ENCODE assay signal across 8 cellular contexts in the genomic region with DNA sequence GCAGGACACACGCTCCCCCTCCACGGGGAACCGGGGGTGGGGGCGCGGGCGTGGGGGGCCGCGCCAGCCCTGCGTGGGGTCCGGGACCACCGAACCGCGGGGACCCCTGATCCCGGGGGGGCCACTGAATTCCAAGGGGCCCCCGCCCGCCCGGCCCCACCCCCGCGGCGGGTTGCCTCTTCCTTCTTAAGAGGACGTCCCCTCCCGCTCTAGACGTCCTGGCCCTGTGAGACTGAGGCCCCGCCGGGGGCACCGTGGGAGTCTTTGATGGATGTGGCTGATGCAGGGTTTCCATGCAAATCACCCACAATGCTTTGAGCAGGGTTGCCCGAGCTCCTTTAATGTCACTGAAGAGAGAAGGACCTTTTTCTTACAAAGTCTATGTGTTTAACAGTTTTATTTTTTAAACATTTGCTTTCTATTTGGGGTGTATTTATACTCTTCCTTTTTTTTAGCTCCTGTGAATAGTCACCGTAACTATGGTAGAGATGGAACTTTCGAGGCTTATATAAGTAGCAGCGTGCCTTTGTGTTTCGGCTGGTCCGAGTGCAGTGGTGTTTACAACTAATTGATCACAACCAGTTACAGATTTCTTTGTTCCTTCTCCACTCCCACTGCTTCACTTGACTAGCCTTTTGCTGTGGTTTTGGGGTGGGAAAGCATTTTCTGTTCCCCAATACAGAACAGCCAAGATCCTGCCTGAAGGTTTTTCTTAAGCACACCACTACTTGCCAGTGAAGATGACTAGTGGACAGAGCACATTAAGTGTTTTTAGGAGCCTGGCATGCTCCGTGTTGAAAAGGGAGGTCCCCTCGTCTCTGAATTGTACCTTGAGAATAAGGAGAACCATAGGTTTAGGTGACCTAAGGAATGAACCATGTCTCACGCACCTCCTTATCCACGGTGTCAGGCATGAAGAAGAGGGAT. TPM values are rescaled to one million over a fixed set of nuclear protein-coding genes. Genes with fewer than 3 reads are reported as not detected.
DNase-seq lines count a peak whose midpoint lies in the region; ATAC-seq, FAIRE-seq and TF ChIP-seq lines count a peak whose summit lies in the region.

No MANE protein-coding gene starts in this region.

- peaks cover 8% of the 10 kb centered on the region for H3K4me1 Mint-ChIP-seq in glutamatergic neuron (ENCODE audit: low read depth, unreplicated experiment)

- TF ChIP-seq CTCF in HEK293 (tag by site-specific recombination; IDR thresholded peaks at IDR 0.05) (no peak), glutamatergic neuron (IDR thresholded peaks at IDR 0.05; ENCODE audit: partially characterized antibody, unreplicated experiment) (no peak), pancreas (IDR thresholded peaks at IDR 0.05) (no peak), tibial artery (IDR thresholded peaks at IDR 0.05) (no peak)

- no peaks in the 10 kb centered on the region for H3K9me3 ChIP-seq in HEK293 (ENCODE audit: control insufficient read depth, insufficient read depth, low read depth, low read length)
- no peaks in the 10 kb centered on the region for H3K9me3 ChIP-seq in pancreas
- no peaks in the 10 kb centered on the region for H3K9me3 ChIP-seq in tibial artery

- no peaks in the 10 kb centered on the region for H3K36me3 Mint-ChIP-seq in glutamatergic neuron (ENCODE audit: unreplicated experiment)

- CTCF ChIA-PET in HEK293 (lab: Yijun Ruan, JAX), result interaction anchor here (0.5 to 1.7 kb wide), 10 partner anchors 16 to 166 kb away, joined by 3 to 5 read pairs (median 3); no protein-coding TSS in a partner anchor

- intact Hi-C loops in pancreas (cut with DNase I) (no loop called here), tibial artery (cut with DNase I; ENCODE audit: low total_unique reads) (no loop called here)

- H3K36me3 ChIP-seq in HEK293 (ENCODE audit: control insufficient read depth in 2 of 2, insufficient read depth in 1 of 2, low read length in 2 of 2) (no peaks in the 10 kb centered on the region), pancreas (no peaks in the 10 kb centered on the region), tibial artery (no peaks in the 10 kb centered on the region)

- peak overlapping the region; percentile 96 for H3K4me3 Mint-ChIP-seq in glutamatergic neuron (ENCODE audit: unreplicated experiment)

- H3K4me3 ChIP-seq in HEK293 (ENCODE audit: low read depth, low read length) (peak overlapping the region; percentile 70), pancreas (peak overlapping the region; percentile 29 to 62 (median 36)), tibial artery (peak overlapping the region; percentile 57 to 58)

- H3K27ac ChIP-seq in HEK293 (ENCODE audit: extremely low read depth, low read depth, low read length), result peak overlapping the region; percentile 56
- peak overlapping the region in 1 of 4 donors; percentile 11 for H3K27ac ChIP-seq in pancreas
- H3K27ac ChIP-seq in tibial artery, result peak overlapping the region; percentile 25 to 60

- H3K27me3 Mint-ChIP-seq in glutamatergic neuron (ENCODE audit: unreplicated experiment), result peaks cover 15% of the 10 kb centered on the region

- peaks cover 18% of the 10 kb centered on the region for H3K9me3 Mint-ChIP-seq in glutamatergic neuron (ENCODE audit: unreplicated experiment)

- ATAC-seq in pancreas, result peak; percentile 41 to 61 (median 54)

- FAIRE-seq in G401.6 (lab: Jason Lieb, UNC) (peak; percentile 63), pancreas (lab: Jason Lieb, UNC) (no peak)

- peak overlapping the region; percentile 99 for H3K27ac Mint-ChIP-seq in glutamatergic neuron (ENCODE audit: unreplicated experiment)

- DNase-seq in NAMALWA (ENCODE audit: low spot score), result peak; percentile 99
- DNase-seq in SK-N-DZ (ENCODE audit: low spot score), result peak; percentile 98
- peak; percentile 87 for DNase-seq in activated naive CD4-positive, alpha-beta T cell treated with anti-CD3 and anti-CD28 coated beads, Interleukin-2, amount 50 U/mL, for 16 hours
- peak; percentile 86 for DNase-seq in glutamatergic neuron
- peak in 4 of 6 donors; percentile 22 to 78 (median 62) for DNase-seq in pancreas
- DNase-seq in tibial artery, result no peak

- WGBS in pancreas, 2 donors, result 0 to 1% methylated on average over 30 to 36 of the region's 36 CpGs

- POLR2A ChIA-PET in HEK293 (lab: Yijun Ruan, JAX), result interaction anchor here (0.7 to 1.0 kb wide), 2 partner anchors 14 to 281 kb away, joined by 3 read pairs; no protein-coding TSS in a partner anchor

- H3K27me3 ChIP-seq in pancreas (no peaks in the 10 kb centered on the region), tibial artery (no peaks in the 10 kb centered on the region)

- H3K4me1 ChIP-seq in HEK293 (ENCODE audit: control insufficient read depth, insufficient read depth, low read length) (no peaks in the 10 kb centered on the region), pancreas (peaks cover 0 to 9% (median 0%) of the 10 kb centered on the region in 3 donors), tibial artery (peaks cover 0 to 46% (median 26%) of the 10 kb centered on the region in 4 donors)

TF ChIP-seq in HEK293, 187 proteins besides CTCF, POLR2A, EP300 and RAD21 (continues in another document):
- peak; percentile 89 for TF ChIP-seq TCF7L2 (IDR thresholded peaks at IDR 0.05; ENCODE audit: borderline replicate concordance, low read depth, low read length)
- TF ChIP-seq ZNF404 (tag by site-specific recombination; IDR thresholded peaks at IDR 0.05), result no peak
- peak; percentile 80 for TF ChIP-seq GLIS1 (tag by site-specific recombination; IDR thresholded peaks at IDR 0.05)
- TF ChIP-seq, protein P1, sequence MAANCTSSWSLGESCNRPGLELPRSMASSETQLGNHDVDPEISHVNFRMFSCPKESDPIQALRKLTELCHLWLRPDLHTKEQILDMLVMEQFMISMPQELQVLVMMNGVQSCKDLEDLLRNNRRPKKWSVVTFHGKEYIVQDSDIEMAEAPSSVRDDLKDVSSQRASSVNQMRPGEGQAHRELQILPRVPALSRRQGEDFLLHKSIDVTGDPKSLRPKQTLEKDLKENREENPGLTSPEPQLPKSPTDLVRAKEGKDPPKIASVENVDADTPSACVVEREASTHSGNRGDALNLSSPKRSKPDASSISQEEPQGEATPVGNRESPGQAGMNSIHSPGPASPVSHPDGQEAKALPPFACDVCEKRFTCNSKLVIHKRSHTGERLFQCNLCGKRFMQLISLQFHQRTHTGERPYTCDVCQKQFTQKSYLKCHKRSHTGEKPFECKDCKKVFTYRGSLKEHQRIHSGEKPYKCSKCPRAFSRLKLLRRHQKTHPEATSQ (tag by site-specific recombination; IDR thresholded peaks at IDR 0.05), result no peak
- TF ChIP-seq WT1 (tag by site-specific recombination; IDR thresholded peaks at IDR 0.05), result 0 out of 2 replicates have a peak, but pooled peaks have one; percentile 21
- no peak for TF ChIP-seq OSR2 (tag by site-specific recombination; IDR thresholded peaks at IDR 0.05)
- TF ChIP-seq, protein P2, sequence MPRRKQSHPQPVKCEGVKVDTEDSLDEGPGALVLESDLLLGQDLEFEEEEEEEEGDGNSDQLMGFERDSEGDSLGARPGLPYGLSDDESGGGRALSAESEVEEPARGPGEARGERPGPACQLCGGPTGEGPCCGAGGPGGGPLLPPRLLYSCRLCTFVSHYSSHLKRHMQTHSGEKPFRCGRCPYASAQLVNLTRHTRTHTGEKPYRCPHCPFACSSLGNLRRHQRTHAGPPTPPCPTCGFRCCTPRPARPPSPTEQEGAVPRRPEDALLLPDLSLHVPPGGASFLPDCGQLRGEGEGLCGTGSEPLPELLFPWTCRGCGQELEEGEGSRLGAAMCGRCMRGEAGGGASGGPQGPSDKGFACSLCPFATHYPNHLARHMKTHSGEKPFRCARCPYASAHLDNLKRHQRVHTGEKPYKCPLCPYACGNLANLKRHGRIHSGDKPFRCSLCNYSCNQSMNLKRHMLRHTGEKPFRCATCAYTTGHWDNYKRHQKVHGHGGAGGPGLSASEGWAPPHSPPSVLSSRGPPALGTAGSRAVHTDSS (tag by site-specific recombination; IDR thresholded peaks at IDR 0.05), result peak; percentile 20; the same call in 1 of the 2 replicates
- no peak; the same call in 1 of the 2 replicates for TF ChIP-seq ZNF366 (tag by site-specific recombination; conservative IDR thresholded peaks at IDR 0.05)
- TF ChIP-seq ZSCAN23 (tag by site-specific recombination; IDR thresholded peaks at IDR 0.05), result 0 out of 2 replicates have a peak, but pooled peaks have one; percentile 65
- 0 out of 2 replicates have a peak, but pooled peaks have one; percentile 33 for TF ChIP-seq MZF1 (tag by site-specific recombination; IDR thresholded peaks at IDR 0.05; ENCODE audit: borderline replicate concordance)
- no peak for TF ChIP-seq ZBTB1 (tag by site-specific recombination; IDR thresholded peaks at IDR 0.05)
- TF ChIP-seq, protein P3, sequence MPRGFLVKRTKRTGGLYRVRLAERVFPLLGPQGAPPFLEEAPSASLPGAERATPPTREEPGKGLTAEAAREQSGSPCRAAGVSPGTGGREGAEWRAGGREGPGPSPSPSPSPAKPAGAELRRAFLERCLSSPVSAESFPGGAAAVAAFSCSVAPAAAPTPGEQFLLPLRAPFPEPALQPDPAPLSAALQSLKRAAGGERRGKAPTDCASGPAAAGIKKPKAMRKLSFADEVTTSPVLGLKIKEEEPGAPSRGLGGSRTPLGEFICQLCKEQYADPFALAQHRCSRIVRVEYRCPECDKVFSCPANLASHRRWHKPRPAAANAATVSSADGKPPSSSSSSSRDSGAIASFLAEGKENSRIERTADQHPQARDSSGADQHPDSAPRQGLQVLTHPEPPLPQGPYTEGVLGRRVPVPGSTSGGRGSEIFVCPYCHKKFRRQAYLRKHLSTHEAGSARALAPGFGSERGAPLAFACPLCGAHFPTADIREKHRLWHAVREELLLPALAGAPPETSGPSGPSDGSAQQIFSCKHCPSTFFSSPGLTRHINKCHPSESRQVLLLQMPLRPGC (tag by site-specific recombination; IDR thresholded peaks at IDR 0.05), result no peak
- peak; percentile 46; the same call in 1 of the 2 replicates for TF ChIP-seq KLF9 (tag by site-specific recombination; IDR thresholded peaks at IDR 0.05; ENCODE audit: low read depth)
- no peak for TF ChIP-seq ZNF23 (tag by site-specific recombination; IDR thresholded peaks at IDR 0.05; ENCODE audit: borderline replicate concordance)
- TF ChIP-seq ZNF561 (tag by site-specific recombination; IDR thresholded peaks at IDR 0.05; ENCODE audit: borderline replicate concordance), result peak; percentile 84
- no peak for TF ChIP-seq GLI4 (tag by site-specific recombination; IDR thresholded peaks at IDR 0.05)
- TF ChIP-seq ZIC2 (tag by site-specific recombination; IDR thresholded peaks at IDR 0.05), result peak; percentile 78
- no peak for TF ChIP-seq ZNF510 (tag by site-specific recombination; IDR thresholded peaks at IDR 0.05; ENCODE audit: insufficient replicate concordance)

RNA-seq across cellular contexts. Expression of a gene that starts 44.8 kb away (rescaled TPM):
- 98.0 and 104 TPM in 2 replicates for polyA plus RNA-seq in SK-N-DZ (2014; cell fraction: cytosol; rRNA removed)
- 76.9 and 91.1 TPM in 2 replicates for polyA plus RNA-seq in SK-N-DZ (2014; cell fraction: nucleus; rRNA removed)
- 69.0 TPM for total RNA-seq in glutamatergic neuron (ENCODE audit: unreplicated experiment)
- 100 to 1,000 TPM in 2 of 6 donors, 10 to 100 TPM in 4; 54.2 to 185 (median 86.7) TPM for total RNA-seq in pancreas
- 10 to 100 TPM; 35.6 to 52.1 TPM for polyA plus RNA-seq in pancreas

Comparison
In these comparisons a context has a peak if more than half of its experiments do, and no peak if none do; other contexts are left out.
1. DNase-seq: peak in NAMALWA (single experiment), SK-N-DZ (single experiment), activated naive CD4-positive, alpha-beta T cell treated with anti-CD3 and anti-CD28 coated beads, Interleukin-2, amount 50 U/mL, for 16 hours (single experiment), glutamatergic neuron (single experiment) and pancreas (4 of 6); none in tibial artery (0 of 2).
2. Peak in every context shown above with its lines, with median percentiles within 50 percentile points of each other: H3K4me3 ChIP-seq.